12 cellular contexts compared by ENCODE assay signal in genomic region chr1:111127923-111128643, GRCh38.
DNase-seq lines count a peak whose midpoint lies in the region; ATAC-seq, FAIRE-seq and TF ChIP-seq lines count a peak whose summit lies in the region.
"Had no signal": no experiment of that assay in that cellular context is flagged by ENCODE, and none has a peak within 500 bp of the region (broad histone marks: within the 10 kb centered on the region; RNA-seq: fewer than 3 reads in every experiment).

No MANE protein-coding gene starts in this region.

- no peaks in the 10 kb centered on the region for H4K20me1 ChIP-seq in BLaER1

- TF ChIP-seq POLR2A in erythroblast (IDR thresholded peaks at IDR 0.05; ENCODE audit: low read length) = no peak

- ATAC-seq in GM19035 (IDR thresholded peaks at IDR 0.05; ENCODE audit: unreplicated experiment) (peak; percentile 83), HG02981 (IDR thresholded peaks at IDR 0.05; ENCODE audit: unreplicated experiment) (peak; percentile 76)

- H3K9me3 ChIP-seq in BLaER1 = no peaks in the 10 kb centered on the region

- peaks cover 57% of the 10 kb centered on the region for H3K36me3 ChIP-seq in BLaER1

- peak overlapping the region; percentile 49 for H3K27ac ChIP-seq in BLaER1
- H3K27ac ChIP-seq: neural progenitor cell had no signal

- no peak overlapping the region for H3K4me3 ChIP-seq in BLaER1
- H3K4me3 ChIP-seq: neural progenitor cell had no signal

- peaks cover 21% of the 10 kb centered on the region for H3K4me1 ChIP-seq in BLaER1
- H3K4me1 ChIP-seq: neural progenitor cell had no signal

- peak overlapping the region; percentile 70 for H3K4me2 ChIP-seq in BLaER1
- H3K4me2 ChIP-seq: neural progenitor cell had no signal

- no peak for FAIRE-seq in urothelium cell line (lab: Jason Lieb, UNC)
- FAIRE-seq: endothelial cell of umbilical vein had no signal

- peak; percentile 64 for DNase-seq in SKM-1 (lab: John Stamatoyannopoulos, UW; ENCODE audit: unreplicated experiment)
- no peak for DNase-seq in urothelium cell line (ENCODE audit: low spot score)
- DNase-seq in SW480 (ENCODE audit: low spot score) = no peak
- DNase-seq in NCI-H128 (lab: John Stamatoyannopoulos, UW; ENCODE audit: unreplicated experiment) = no peak
- DNase-seq in erythroblast (lab: John Stamatoyannopoulos, UW) = no peak
- DNase-seq: KBM-7; stimulated activated naive CD4-positive, alpha-beta T cell had no signal

- no peaks in the 10 kb centered on the region for H3K27me3 ChIP-seq in BLaER1
- H3K27me3 ChIP-seq: neural progenitor cell had no signal

- 0 out of 2 replicates have a peak overlapping the region, but pooled peaks have one; percentile 14 for H3K9ac ChIP-seq in BLaER1
- H3K9ac ChIP-seq: neural progenitor cell had no signal
